ENCODE assay signal across 1 cellular context in genomic region chr1:24936688-24937087, GRCh38.
TF ChIP-seq lines count a peak whose summit lies in the region.

No MANE protein-coding gene starts in this region.

TF ChIP-seq in SK-N-SH treated with all-trans-retinoic acid at 6 μM for 48 hours, 23 proteins besides CTCF, POLR2A, EP300 and RAD21 (continued from another document):
- TF ChIP-seq, protein P1, sequence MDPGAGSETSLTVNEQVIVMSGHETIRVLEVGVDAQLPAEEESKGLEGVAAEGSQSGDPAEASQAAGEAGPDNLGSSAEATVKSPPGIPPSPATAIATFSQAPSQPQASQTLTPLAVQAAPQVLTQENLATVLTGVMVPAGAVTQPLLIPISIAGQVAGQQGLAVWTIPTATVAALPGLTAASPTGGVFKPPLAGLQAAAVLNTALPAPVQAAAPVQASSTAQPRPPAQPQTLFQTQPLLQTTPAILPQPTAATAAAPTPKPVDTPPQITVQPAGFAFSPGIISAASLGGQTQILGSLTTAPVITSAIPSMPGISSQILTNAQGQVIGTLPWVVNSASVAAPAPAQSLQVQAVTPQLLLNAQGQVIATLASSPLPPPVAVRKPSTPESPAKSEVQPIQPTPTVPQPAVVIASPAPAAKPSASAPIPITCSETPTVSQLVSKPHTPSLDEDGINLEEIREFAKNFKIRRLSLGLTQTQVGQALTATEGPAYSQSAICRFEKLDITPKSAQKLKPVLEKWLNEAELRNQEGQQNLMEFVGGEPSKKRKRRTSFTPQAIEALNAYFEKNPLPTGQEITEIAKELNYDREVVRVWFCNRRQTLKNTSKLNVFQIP (CRISPR knock-in tag; IDR thresholded peaks at IDR 0.05; ENCODE audit: borderline replicate concordance, low read depth): no peak
- TF ChIP-seq TCF4 (CRISPR knock-in tag; IDR thresholded peaks at IDR 0.05; ENCODE audit: borderline replicate concordance): no peak
- TF ChIP-seq ZC3H10 (CRISPR knock-in tag; IDR thresholded peaks at IDR 0.05): no peak
- TF ChIP-seq ISL1 (CRISPR knock-in tag; IDR thresholded peaks at IDR 0.05): no peak
- TF ChIP-seq BACH2 (CRISPR knock-in tag; IDR thresholded peaks at IDR 0.05; ENCODE audit: borderline replicate concordance): no peak
TF ChIP-seq in SK-N-SH treated with all-trans-retinoic acid at 6 μM for 48 hours: peak in this region for 0.
